28 cellular contexts compared by ENCODE assay signal in the genomic region with DNA sequence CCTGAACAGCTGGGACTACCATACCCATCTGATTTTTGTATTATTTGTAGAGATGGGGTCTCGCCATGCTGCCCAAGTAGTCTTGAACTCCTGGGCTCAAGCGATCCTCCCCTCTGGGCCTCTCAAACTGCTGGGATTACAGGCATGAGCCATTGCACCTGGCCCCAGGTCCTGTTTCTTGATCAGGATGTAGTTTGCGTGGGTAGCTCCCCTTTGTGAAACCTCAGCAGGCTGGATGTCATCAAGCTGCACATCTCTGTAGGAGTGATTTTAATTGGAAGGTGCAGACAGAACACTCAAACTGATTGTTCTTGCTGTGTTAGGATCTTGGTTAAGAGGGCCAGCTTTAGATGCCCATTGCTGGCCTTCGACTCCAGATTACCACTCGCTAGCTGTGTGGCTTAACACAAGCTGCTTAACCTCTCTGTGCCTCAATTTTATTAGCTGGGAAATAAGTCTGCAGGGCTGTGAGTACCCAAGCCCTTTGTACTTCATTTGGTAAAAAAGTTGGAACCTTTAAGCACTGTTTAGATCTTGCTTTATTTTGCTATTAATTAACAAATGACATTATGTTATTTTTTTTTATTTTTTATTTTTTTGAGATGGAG. TPM values are rescaled to one million over a fixed set of nuclear protein-coding genes. Genes with fewer than 3 reads are reported as not detected.
"Had no signal": no experiment of that assay in that cellular context is flagged by ENCODE, and none has a peak within 500 bp of the region (broad histone marks: within the 10 kb centered on the region; RNA-seq: fewer than 3 reads in every experiment).

No MANE protein-coding gene starts in this region.

- H3K4me2 ChIP-seq: neural progenitor cell, smooth muscle cell had no signal

- H3K36me3 ChIP-seq: neural progenitor cell, ovary, spleen, suprapubic skin, tibial artery, transverse colon, upper lobe of right lung, uterus had no signal

- DNase-seq: natural killer cell; occipital lobe; ovary; psoas muscle; right cardiac atrium; spleen; stimulated activated CD4-positive, alpha-beta T cell treated with anti-CD3 and anti-CD28 coated beads, Interleukin-12 subunit alpha, Interleukin-12 subunit beta, amount 100 ng/mL, for 4 hours; stimulated activated CD4-positive, alpha-beta T cell treated with anti-CD3 and anti-CD28 coated beads, Interleukin-1b, Interleukin-23, amount 100 ng/mL, for 48 hours; stimulated activated CD4-positive, alpha-beta T cell treated with anti-CD3 and anti-CD28 coated beads, Interleukin-4, amount 100 ng/mL, for 1 hour; stimulated activated CD4-positive, alpha-beta T cell treated with anti-CD3 and anti-CD28 coated beads, Interleukin-4, amount 100 ng/mL, for 4 hours; stimulated activated CD8-positive, alpha-beta memory T cell treated with anti-CD3 and anti-CD28 coated beads, Interleukin-4, amount 100 ng/mL, for 48 hours; stimulated activated naive CD4-positive, alpha-beta T cell; stimulated activated naive CD8-positive, alpha-beta T cell treated with anti-CD3 and anti-CD28 coated beads, Interleukin-15, amount 100 ng/mL, for 72 hours; stimulated activated naive CD8-positive, alpha-beta T cell treated with anti-CD3 and anti-CD28 coated beads, Interleukin-15, Interleukin-2, amounts not matched to agents 100 U/mL and 50 U/mL, for 24 hours; substantia nigra; testis; tibial artery; transverse colon; upper lobe of right lung; uterus had no signal

- ATAC-seq: natural killer cell; psoas muscle; right cardiac atrium; sciatic nerve; stimulated activated memory B cell treated with anti-CD40 and anti-IgM and Interleukin-4, amounts not matched to agents 10 μg/mL and 1 μg/mL and 100 μg/mL, for 72 hours; stimulated activated naive CD8-positive, alpha-beta T cell treated with anti-CD3 and anti-CD28 coated beads, Interleukin-15, amount 100 ng/mL, for 72 hours; stimulated activated naive CD8-positive, alpha-beta T cell treated with anti-CD3 and anti-CD28 coated beads, Interleukin-15, Interleukin-2, amounts not matched to agents 100 U/mL and 50 U/mL, for 24 hours; upper lobe of right lung had no signal

- H3K27ac ChIP-seq: neural progenitor cell, ovary, parathyroid adenoma, psoas muscle, skin epidermis, spleen, suprapubic skin, testis, tibial artery, transverse colon, upper lobe of right lung, uterus had no signal

- H3K4me3 ChIP-seq: neural progenitor cell, ovary, psoas muscle, skin epidermis, smooth muscle cell, spleen, suprapubic skin, testis, tibial artery, transverse colon, upper lobe of right lung, uterus had no signal

- H3K9me3 ChIP-seq: ovary, psoas muscle, spleen, suprapubic skin, testis, tibial artery, transverse colon, upper lobe of right lung, uterus had no signal

- H3K4me1 ChIP-seq: neural progenitor cell, parathyroid adenoma, psoas muscle, spleen, suprapubic skin, testis, tibial artery, transverse colon, upper lobe of right lung, uterus had no signal

RNA-seq across cellular contexts. Expression of gene BCO1, which starts 16.5 kb away (rescaled TPM):
- polyA plus RNA-seq: neural cell, right cardiac atrium, smooth muscle cell, spleen had no signal
